ENCODE assay signal across 13 cellular contexts in the genomic region with DNA sequence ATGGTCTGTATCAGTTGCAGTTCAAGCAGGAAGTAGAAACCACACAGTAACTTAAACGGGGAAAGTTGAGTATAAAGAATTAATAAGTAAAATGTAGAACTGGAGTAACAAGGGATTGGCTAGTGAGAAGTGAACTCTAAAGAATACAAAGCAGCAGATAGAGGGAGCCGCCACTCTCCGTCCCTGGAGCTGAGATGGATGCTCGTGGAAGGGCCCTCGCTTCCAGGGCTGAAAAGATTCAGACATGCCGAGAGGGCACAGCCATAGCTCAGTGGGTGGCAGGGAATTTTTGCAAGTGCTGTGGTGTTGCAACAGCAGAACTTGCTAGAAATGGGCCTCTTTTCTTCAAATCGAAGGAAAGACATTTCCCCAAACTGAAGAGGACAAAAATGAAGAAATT.
DNase-seq lines count a peak whose midpoint lies in the region; ATAC-seq and TF ChIP-seq lines count a peak whose summit lies in the region.
"Had no signal": no experiment of that assay in that cellular context is flagged by ENCODE, and none has a peak within 500 bp of the region (broad histone marks: within the 10 kb centered on the region; RNA-seq: fewer than 3 reads in every experiment).

No MANE protein-coding gene starts in this region.

- H4K20me1 ChIP-seq in IMR-90 (ENCODE audit: insufficient read depth, low read length) (no peaks in the 10 kb centered on the region), neural progenitor cell (ENCODE audit: low read depth) (no peaks in the 10 kb centered on the region)

- H3K27ac ChIP-seq in IMR-90 (ENCODE audit: insufficient read depth, low read length) = peak overlapping the region; percentile 95
- H3K27ac ChIP-seq in neural progenitor cell = no peak overlapping the region

- peak overlapping the region; percentile 99 for H2BK20ac ChIP-seq in IMR-90 (ENCODE audit: low read depth, low read length)

- peak overlapping the region; percentile 100 for H3K4ac ChIP-seq in IMR-90 (ENCODE audit: low read depth, low read length)

- ATAC-seq in IMR-90 (ENCODE audit: low read depth) = peak; percentile 15
- no peak for ATAC-seq in HG03520 (IDR thresholded peaks at IDR 0.05; ENCODE audit: unreplicated experiment)
- ATAC-seq in HG03108 (IDR thresholded peaks at IDR 0.05; ENCODE audit: unreplicated experiment) = no peak
- ATAC-seq: naive thymus-derived CD4-positive, alpha-beta T cell had no signal

- peaks cover 43% of the 10 kb centered on the region for H3K4me1 Mint-ChIP-seq in dendritic cell treated with granulocyte-macrophage colony-stimulating factor and Interleukin-4, amounts not matched to agents 40 ng/mL and 50 ng/mL, for 4 days (ENCODE audit: low read depth)
- peaks cover 6% of the 10 kb centered on the region for H3K4me1 Mint-ChIP-seq in neural progenitor cell
- H3K4me1 Mint-ChIP-seq: CD4-positive, CD25-positive, alpha-beta regulatory T cell had no signal

- peak overlapping the region; percentile 98 for H3K56ac ChIP-seq in IMR-90 (ENCODE audit: extremely low read depth, insufficient read depth, low read length)

- peak overlapping the region; percentile 27 for H2AFZ ChIP-seq in IMR-90 (replicated peaks; ENCODE audit: low read length, poor library complexity)
- no peak overlapping the region for H2AFZ ChIP-seq in neural progenitor cell (replicated peaks)

- in situ Hi-C loops in IMR-90 (cut with MboI; ENCODE audit: low sequenced_read_pairs) = no loop called here

- no peaks in the 10 kb centered on the region for H3K27me3 Mint-ChIP-seq in dendritic cell treated with granulocyte-macrophage colony-stimulating factor and Interleukin-4, amounts not matched to agents 40 ng/mL and 50 ng/mL, for 4 days
- H3K27me3 Mint-ChIP-seq in neural progenitor cell (ENCODE audit: insufficient read depth, low read depth) = peaks cover 2% of the 10 kb centered on the region

- H3K4me2 ChIP-seq in IMR-90 (ENCODE audit: low read depth, low read length) (peak overlapping the region; percentile 61), neural progenitor cell (no peak overlapping the region)

- POLR2A ChIA-PET in IMR-90 (lab: Charles Lee; ENCODE audit: unreplicated experiment) = interaction anchor here (0.9 to 1.9 kb wide), 11 partner anchors 22 to 156 kb away, joined by 3 to 9 read pairs (median 4); a partner anchor contains a TSS

- H2BK5ac ChIP-seq in IMR-90 (ENCODE audit: low read depth, low read length, poor library complexity, severe bottlenecking) = peak overlapping the region; percentile 95

- no peak; the same call in 1 of the 2 replicates for TF ChIP-seq POLR2A in IMR-90 (IDR thresholded peaks at IDR 0.05; ENCODE audit: low read depth, low read length)

- TSS peak; percentile 87 for BruUV-seq in IMR-90 (replicated peaks; lab: Mats Ljungman, UMichigan)

- H3K4me1 ChIP-seq in IMR-90 (ENCODE audit: control insufficient read depth, insufficient read depth, low read length) (peaks cover 46% of the 10 kb centered on the region), neural progenitor cell (no peaks in the 10 kb centered on the region)

- DNase-seq in AG10803 (ENCODE audit: low read depth) = peak; percentile 77
- DNase-seq in IMR-90 = peak; percentile 55
- peak; percentile 13 for DNase-seq in neural progenitor cell (ENCODE audit: low spot score)
- no peak for DNase-seq in activated CD4-positive, alpha-beta T cell treated with anti-CD3 and anti-CD28 coated beads for 1 hour
- no peak for DNase-seq in AG08395 (ENCODE audit: low spot score)
- DNase-seq: amniotic stem cell; CD4-positive, CD25-positive, alpha-beta regulatory T cell; KG1; naive thymus-derived CD4-positive, alpha-beta T cell; NCI-H2171 had no signal

- peak overlapping the region; percentile 92 for H3K18ac ChIP-seq in IMR-90 (ENCODE audit: low read depth, low read length)

- H4K91ac ChIP-seq in IMR-90 (ENCODE audit: insufficient read depth, low read depth, low read length) = peak overlapping the region; percentile 99

- peak overlapping the region; percentile 99 for H2BK15ac ChIP-seq in IMR-90 (ENCODE audit: low read depth, low read length)

- peak overlapping the region; percentile 26 for H3K4me3 Mint-ChIP-seq in dendritic cell treated with granulocyte-macrophage colony-stimulating factor and Interleukin-4, amounts not matched to agents 40 ng/mL and 50 ng/mL, for 4 days
- H3K4me3 Mint-ChIP-seq in neural progenitor cell = no peak overlapping the region
- H3K4me3 Mint-ChIP-seq: CD4-positive, CD25-positive, alpha-beta regulatory T cell; naive thymus-derived CD4-positive, alpha-beta T cell had no signal

- peak; percentile 42 for TF ChIP-seq CTCF in AG10803 (conservative IDR thresholded peaks at IDR 0.05; ENCODE audit: low read length)
- 0 out of 2 replicates have a peak, but pooled peaks have one; percentile 24 for TF ChIP-seq CTCF in IMR-90 (conservative IDR thresholded peaks at IDR 0.05; ENCODE audit: low read depth, low read length)
- no peak for TF ChIP-seq CTCF in neural progenitor cell (IDR thresholded peaks at IDR 0.05)

- intact Hi-C loops in IMR-90 (cut with micrococcal nuclease) = loop anchor here (2.0 to 5.0 kb wide), 3 partner anchors 34 to 154 kb away; a partner anchor contains a TSS
- intact Hi-C loops in dendritic cell treated with granulocyte-macrophage colony-stimulating factor and Interleukin-4, amounts not matched to agents 40 ng/mL and 50 ng/mL, for 4 days (cut with micrococcal nuclease) = no loop called here

- peaks cover 34% of the 10 kb centered on the region for H3K9me1 ChIP-seq in IMR-90 (ENCODE audit: insufficient read depth, low read length)

- H4K8ac ChIP-seq in IMR-90 (ENCODE audit: low read depth in 2 of 2, low read length in 2 of 2) = peak overlapping the region; percentile 94 to 97

- peaks cover 20 to 40% of the 10 kb centered on the region in 2 experiments for H3K79me1 ChIP-seq in IMR-90 (ENCODE audit: low read depth in 1 of 2, low read length in 2 of 2)

- dilution Hi-C loops in IMR-90 (cut with HindIII; ENCODE audit: low sequenced_read_pairs, unreplicated experiment) = no loop called here

- H3K27ac Mint-ChIP-seq in dendritic cell treated with granulocyte-macrophage colony-stimulating factor and Interleukin-4, amounts not matched to agents 40 ng/mL and 50 ng/mL, for 4 days = peak overlapping the region; percentile 11
- H3K27ac Mint-ChIP-seq in neural progenitor cell = no peak overlapping the region
- H3K27ac Mint-ChIP-seq: CD4-positive, CD25-positive, alpha-beta regulatory T cell had no signal

- no peaks in the 10 kb centered on the region for H3K9me3 Mint-ChIP-seq in dendritic cell treated with granulocyte-macrophage colony-stimulating factor and Interleukin-4, amounts not matched to agents 40 ng/mL and 50 ng/mL, for 4 days
- no peaks in the 10 kb centered on the region for H3K9me3 Mint-ChIP-seq in neural progenitor cell
- H3K9me3 Mint-ChIP-seq: naive thymus-derived CD4-positive, alpha-beta T cell had no signal

- no peaks in the 10 kb centered on the region for H3K79me2 ChIP-seq in neural progenitor cell (ENCODE audit: low read depth)

- peak overlapping the region; percentile 91 for H4K5ac ChIP-seq in IMR-90 (ENCODE audit: low read depth, low read length)

- peak overlapping the region; percentile 3 for H2AK9ac ChIP-seq in IMR-90 (replicated peaks; ENCODE audit: low read depth, low read length, poor library complexity)

- peak overlapping the region; percentile 40 for H3K23ac ChIP-seq in IMR-90 (ENCODE audit: low read depth, low read length)

- H3K9me3 ChIP-seq in IMR-90 (ENCODE audit: control insufficient read depth, insufficient read depth, low read length) (no peaks in the 10 kb centered on the region), neural progenitor cell (ENCODE audit: low read depth) (no peaks in the 10 kb centered on the region)

- CTCF ChIA-PET in IMR-90 (lab: Yijun Ruan, JAX) = interaction anchor here (0.5 to 1.2 kb wide), 4 partner anchors 20 to 163 kb away, joined by 3 read pairs; no protein-coding TSS in a partner anchor

- peak overlapping the region; percentile 87 for H3K9ac ChIP-seq in IMR-90 (ENCODE audit: low read depth, low read length)
- no peak overlapping the region for H3K9ac ChIP-seq in neural progenitor cell

- H3K27me3 ChIP-seq in IMR-90 (ENCODE audit: control insufficient read depth, insufficient read depth, low read length) (no peaks in the 10 kb centered on the region), neural progenitor cell (no peaks in the 10 kb centered on the region)

- H2AK5ac ChIP-seq in IMR-90 (ENCODE audit: low read depth, low read length) = peak overlapping the region; percentile 27

- peak overlapping the region; percentile 99 for H3K14ac ChIP-seq in IMR-90 (replicated peaks; ENCODE audit: low read depth, low read length)

- H2BK120ac ChIP-seq in IMR-90 (ENCODE audit: low read depth, low read length) = peak overlapping the region; percentile 99

- 0% methylated on average over 1 of the region's 7 CpGs; no CpG with 5 or more reads in 1 of the 2 experiments for WGBS in IMR-90 (ENCODE audit: extremely low coverage in 2 of 2, insufficient read length in 1 of 2), 2 experiments

- peak; percentile 27 for TF ChIP-seq RAD21 in IMR-90 (IDR thresholded peaks at IDR 0.05; ENCODE audit: low read length)

- no peaks in the 10 kb centered on the region for H3F3A ChIP-seq in neural progenitor cell (ENCODE audit: low read depth)

- H3K36me3 Mint-ChIP-seq in dendritic cell treated with granulocyte-macrophage colony-stimulating factor and Interleukin-4, amounts not matched to agents 40 ng/mL and 50 ng/mL, for 4 days (ENCODE audit: low read depth) = no peaks in the 10 kb centered on the region
- no peaks in the 10 kb centered on the region for H3K36me3 Mint-ChIP-seq in neural progenitor cell
- H3K36me3 Mint-ChIP-seq: CD4-positive, CD25-positive, alpha-beta regulatory T cell; naive thymus-derived CD4-positive, alpha-beta T cell had no signal

- peak overlapping the region; percentile 16 for H3K4me3 ChIP-seq in AG10803 (ENCODE audit: low read length)
- H3K4me3 ChIP-seq in IMR-90 (ENCODE audit: insufficient read depth, low read depth, low read length) = no peak overlapping the region; the same call in 1 of the 2 replicates
- no peak overlapping the region for H3K4me3 ChIP-seq in neural progenitor cell

- H3K36me3 ChIP-seq in IMR-90 (ENCODE audit: control insufficient read depth, insufficient read depth, low read length) = no peaks in the 10 kb centered on the region
- no peaks in the 10 kb centered on the region for H3K36me3 ChIP-seq in neural progenitor cell

TF ChIP-seq in IMR-90, 13 proteins besides CTCF, POLR2A, EP300 and RAD21:
- TF ChIP-seq CEBPB (IDR thresholded peaks at IDR 0.05; ENCODE audit: low read depth, low read length) (peak; percentile 79), RCOR1 (IDR thresholded peaks at IDR 0.05; ENCODE audit: insufficient replicate concordance, low read length) (no peak)

Comparison
In these comparisons a context has a peak if more than half of its experiments do, and no peak if none do; other contexts are left out.
1. DNase-seq: peak in AG10803 (single experiment), IMR-90 (single experiment) and neural progenitor cell (single experiment); none in activated CD4-positive, alpha-beta T cell treated with anti-CD3 and anti-CD28 coated beads for 1 hour (single experiment) and AG08395 (single experiment).